ENCODE assay signal across 19 cellular contexts in genomic region chr14:36504805-36505192, GRCh38. TPM values are rescaled to one million over a fixed set of nuclear protein-coding genes. Genes with fewer than 3 reads are reported as not detected.
DNase-seq lines count a peak whose midpoint lies in the region; ATAC-seq and TF ChIP-seq lines count a peak whose summit lies in the region.
"Had no signal": no experiment of that assay in that cellular context is flagged by ENCODE, and none has a peak within 500 bp of the region (broad histone marks: within the 10 kb centered on the region; RNA-seq: fewer than 3 reads in every experiment).

No MANE protein-coding gene starts in this region.

- H3K9me3 ChIP-seq in HAP-1 (no peaks in the 10 kb centered on the region), osteoblast (ENCODE audit: low read depth, low read length) (no peaks in the 10 kb centered on the region)
- H3K9me3 ChIP-seq: right atrium auricular region had no signal

- peaks cover 7% of the 10 kb centered on the region for H3K9me3 Mint-ChIP-seq in central memory CD8-positive, alpha-beta T cell

- DNase-seq in DMS153 treated with DMSO at 0.1 percent for 48 hours (lab: John Stamatoyannopoulos, UW; ENCODE audit: unreplicated experiment): peak; percentile 79
- no peak for DNase-seq in DMS153 (lab: John Stamatoyannopoulos, UW)
- peak; percentile 75 to 95 for DNase-seq in HAP-1 (ENCODE audit: low spot score in 2 of 2)
- DNase-seq in central memory CD8-positive, alpha-beta T cell (ENCODE audit: low spot score in 2 of 2): no peak
- DNase-seq in osteoblast (ENCODE audit: insufficient read length, low spot score, missing footprints): peak; percentile 41
- DNase-seq in NCI-H1694 treated with DMSO at 0.1 percent for 48 hours (lab: John Stamatoyannopoulos, UW): no peak
- no peak for DNase-seq in cerebellar cortex (ENCODE audit: low spot score)
- no peak for DNase-seq in AG08396 (ENCODE audit: low spot score)
- DNase-seq: activated CD4-positive, alpha-beta T cell treated with anti-CD3 and anti-CD28 coated beads, Interleukin-2, amount 50 U/mL, for 48 hours; amniotic stem cell; C1 segment of cervical spinal cord; DND-41; foreskin keratinocyte; HCEC 1CT; PC-3 had no signal

- no peaks in the 10 kb centered on the region for H3K36me3 Mint-ChIP-seq in central memory CD8-positive, alpha-beta T cell (ENCODE audit: insufficient read depth)

- no peak for TF ChIP-seq CTCF in osteoblast (IDR thresholded peaks at IDR 0.05; ENCODE audit: extremely low read depth, low read depth, low read length)

- H3K27ac Mint-ChIP-seq in central memory CD8-positive, alpha-beta T cell (ENCODE audit: low read depth): no peak overlapping the region

- H2AFZ ChIP-seq in osteoblast (ENCODE audit: low read length): no peak overlapping the region

- in situ Hi-C loops in HAP-1 (cut with MboI; ENCODE audit: low sequenced_read_pairs): no loop called here

- no peaks in the 10 kb centered on the region for H3K36me3 ChIP-seq in HAP-1 (replicated peaks)
- no peaks in the 10 kb centered on the region for H3K36me3 ChIP-seq in osteoblast (ENCODE audit: insufficient read depth, low read length)
- H3K36me3 ChIP-seq: right atrium auricular region had no signal

- H3K4me3 ChIP-seq in HAP-1 (no peak overlapping the region), osteoblast (ENCODE audit: insufficient read depth, low read length) (no peak overlapping the region)
- H3K4me3 ChIP-seq: right atrium auricular region had no signal

- peaks cover 79% of the 10 kb centered on the region for H3K27me3 Mint-ChIP-seq in central memory CD8-positive, alpha-beta T cell

- peaks cover 5% of the 10 kb centered on the region for H3K4me1 Mint-ChIP-seq in central memory CD8-positive, alpha-beta T cell

- peaks cover 47% of the 10 kb centered on the region for H3K27me3 ChIP-seq in HAP-1 (ENCODE audit: low read depth)
- H3K27me3 ChIP-seq in osteoblast (ENCODE audit: insufficient read depth, low read length): peaks cover 78% of the 10 kb centered on the region

- H3K4me1 ChIP-seq in HAP-1: peaks cover 25% of the 10 kb centered on the region
- H3K4me1 ChIP-seq in osteoblast (ENCODE audit: insufficient read depth, low read length): no peaks in the 10 kb centered on the region
- H3K4me1 ChIP-seq: foreskin keratinocyte had no signal

- ATAC-seq in central memory CD8-positive, alpha-beta T cell (replicated peaks; ENCODE audit: extremely low read depth, poor library complexity, severe bottlenecking): no peak
- ATAC-seq: PC-3 had no signal

- no peak overlapping the region for H3K27ac ChIP-seq in osteoblast (ENCODE audit: low read depth, low read length)
- H3K27ac ChIP-seq: 22Rv1, foreskin keratinocyte, right atrium auricular region had no signal

- no peaks in the 10 kb centered on the region for H4K20me1 ChIP-seq in osteoblast (ENCODE audit: insufficient read depth, low read length)

- H3K4me3 Mint-ChIP-seq in central memory CD8-positive, alpha-beta T cell: peak overlapping the region; percentile 31

- no peaks in the 10 kb centered on the region for H3K79me2 ChIP-seq in osteoblast (ENCODE audit: insufficient read depth, low read length)

- no peak overlapping the region for H3K4me2 ChIP-seq in osteoblast (ENCODE audit: insufficient read depth, low read length)

RNA-seq across cellular contexts. Expression of gene NKX2-1, which starts 15.2 kb away (rescaled TPM):
- total RNA-seq in osteoblast: not detected in 2 replicates
- total RNA-seq: chondrocyte, foreskin keratinocyte, NCI-H460, PC-3, right atrium auricular region had no signal

Comparison
In these comparisons a context has a peak if more than half of its experiments do, and no peak if none do; other contexts are left out.
1. DNase-seq: peak in DMS153 treated with DMSO at 0.1 percent for 48 hours (single experiment), HAP-1 (2 of 2) and osteoblast (single experiment); none in DMS153 (single experiment), central memory CD8-positive, alpha-beta T cell (0 of 2), NCI-H1694 treated with DMSO at 0.1 percent for 48 hours (single experiment), cerebellar cortex (single experiment) and AG08396 (single experiment).